In the genomic region with DNA sequence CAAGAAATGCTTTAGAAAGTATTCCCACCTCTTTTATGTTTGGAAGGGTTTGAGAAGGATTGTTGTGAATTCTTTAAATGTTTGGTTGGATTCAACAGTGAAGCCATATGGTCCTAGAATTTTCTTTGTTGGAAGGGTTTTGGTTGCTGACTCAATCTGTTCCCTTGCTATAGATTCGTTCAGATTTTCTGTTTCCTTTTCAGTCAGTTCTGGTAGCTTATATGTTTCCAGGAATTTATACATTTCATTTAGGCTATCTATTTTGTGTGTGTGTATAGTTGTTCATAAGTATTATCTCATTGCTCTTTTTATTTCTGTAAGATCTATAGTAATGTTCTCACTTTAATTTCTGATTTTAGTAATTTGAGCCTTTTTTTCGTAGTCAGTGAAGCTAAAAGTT, we compare ENCODE assay signal across 32 cellular contexts.
"Had no signal": no experiment of that assay in that cellular context is flagged by ENCODE, and none has a peak within 500 bp of the region (broad histone marks: within the 10 kb centered on the region; RNA-seq: fewer than 3 reads in every experiment).

No MANE protein-coding gene starts in this region.

- FAIRE-seq: endometrium, islet of Langerhans, TTC549 had no signal

- H3K9me3 ChIP-seq: body of pancreas, colonic mucosa, gastrocnemius medialis, left ventricle myocardium inferior, pancreas, prostate gland, stomach, thyroid gland, upper lobe of left lung had no signal

- DNase-seq: activated CD4-positive, alpha-beta memory T cell treated with anti-CD3 and anti-CD28 coated beads for 36 hours; activated CD4-positive, alpha-beta T cell treated with anti-CD3 and anti-CD28 coated beads for 48 hours; activated effector memory CD4-positive, alpha-beta T cell treated with Interleukin-2 at 50 U/mL for 16 hours; activated naive CD4-positive, alpha-beta T cell treated with Interleukin-2 at 50 U/mL for 16 hours; activated T-cell treated with anti-CD3 and anti-CD28 coated beads, Interleukin-2, amount 50 U/mL, for 48 hours; anterior cingulate cortex; body of pancreas; cerebellar nuclear complex; colonic mucosa; effector CD8-positive, alpha-beta T cell; gastrocnemius medialis; glutamatergic neuron; left ventricle myocardium inferior; nucleus accumbens; pancreas; retina; stimulated activated CD4-positive, alpha-beta T cell treated with anti-CD3 and anti-CD28 coated beads, Interleukin-4, amount 100 ng/mL, for 24 hours; stomach; T-helper 9 cell; thyroid gland; upper lobe of left lung had no signal

- H3K27ac ChIP-seq: body of pancreas, colonic mucosa, gastrocnemius medialis, left ventricle myocardium inferior, pancreas, prostate gland, skin epidermis, stomach, thyroid gland, upper lobe of left lung, VCaP had no signal

- H3K4me1 Mint-ChIP-seq: neural crest cell had no signal

- ATAC-seq: body of pancreas; gastrocnemius medialis; pancreas; sciatic nerve; stimulated activated memory B cell treated with anti-CD40 and anti-IgM and Interleukin-4, amounts not matched to agents 10 μg/mL and 1 μg/mL and 100 μg/mL, for 72 hours had no signal

- H3K36me3 ChIP-seq: colonic mucosa, gastrocnemius medialis, left ventricle myocardium inferior, pancreas, prostate gland, stomach, thyroid gland, upper lobe of left lung had no signal

- H3K27ac Mint-ChIP-seq: activated CD4-positive, alpha-beta memory T cell treated with anti-CD3 and anti-CD28 coated beads for 36 hours; activated naive CD8-positive, alpha-beta T cell; stimulated activated memory B cell treated with anti-CD40 and anti-IgM and Interleukin-4, amounts not matched to agents 10 μg/mL and 1 μg/mL and 100 μg/mL, for 72 hours had no signal

- H3K4me3 ChIP-seq: body of pancreas, colonic mucosa, gastrocnemius medialis, left ventricle myocardium inferior, lung, pancreas, prostate gland, skin epidermis, stomach, thyroid gland, upper lobe of left lung had no signal

- H3K4me1 ChIP-seq: body of pancreas, colonic mucosa, gastrocnemius medialis, left ventricle myocardium inferior, pancreas, prostate gland, stomach, thyroid gland, upper lobe of left lung had no signal

- H3K9me3 Mint-ChIP-seq: activated CD4-positive, alpha-beta memory T cell treated with anti-CD3 and anti-CD28 coated beads for 36 hours; stimulated activated memory B cell treated with anti-CD40 and anti-IgM and Interleukin-4, amounts not matched to agents 10 μg/mL and 1 μg/mL and 100 μg/mL, for 72 hours had no signal

- H3K27me3 Mint-ChIP-seq: activated CD4-positive, alpha-beta memory T cell treated with anti-CD3 and anti-CD28 coated beads for 36 hours; activated naive CD8-positive, alpha-beta T cell; stimulated activated memory B cell treated with anti-CD40 and anti-IgM and Interleukin-4, amounts not matched to agents 10 μg/mL and 1 μg/mL and 100 μg/mL, for 72 hours had no signal

- H3K27me3 ChIP-seq: body of pancreas, colonic mucosa, gastrocnemius medialis, stomach, thyroid gland, upper lobe of left lung had no signal

- H3K4me3 Mint-ChIP-seq: activated CD4-positive, alpha-beta memory T cell treated with anti-CD3 and anti-CD28 coated beads for 36 hours; activated naive CD8-positive, alpha-beta T cell; neural crest cell; stimulated activated memory B cell treated with anti-CD40 and anti-IgM and Interleukin-4, amounts not matched to agents 10 μg/mL and 1 μg/mL and 100 μg/mL, for 72 hours had no signal

- H3K36me3 Mint-ChIP-seq: activated CD4-positive, alpha-beta memory T cell treated with anti-CD3 and anti-CD28 coated beads for 36 hours; activated naive CD8-positive, alpha-beta T cell; stimulated activated memory B cell treated with anti-CD40 and anti-IgM and Interleukin-4, amounts not matched to agents 10 μg/mL and 1 μg/mL and 100 μg/mL, for 72 hours had no signal
